1 cellular context compared by ENCODE assay signal in the genomic region with DNA sequence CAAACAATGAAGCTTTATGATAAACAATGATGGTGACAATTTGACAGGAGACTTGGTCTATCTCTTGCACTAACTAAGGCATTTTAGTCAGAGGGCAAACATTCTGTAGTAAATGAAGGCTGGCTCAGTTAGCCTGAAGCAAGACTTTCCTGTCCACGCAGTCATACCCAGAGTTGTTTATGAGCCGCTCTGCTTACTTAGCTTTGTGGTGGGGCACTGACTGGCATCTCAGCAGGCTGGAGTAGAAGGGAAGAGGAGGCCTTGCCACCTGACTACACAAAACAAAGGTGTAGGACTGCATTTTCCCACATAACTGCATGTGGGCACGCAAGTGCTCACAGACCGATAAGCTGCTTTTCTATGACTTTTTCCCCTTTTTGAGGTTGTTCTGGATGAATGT.
TF ChIP-seq lines count a peak whose summit lies in the region.

No MANE protein-coding gene starts in this region.

TF ChIP-seq in GM23338, 12 proteins besides CTCF, POLR2A, EP300 and RAD21:
- TF ChIP-seq, protein P1, sequence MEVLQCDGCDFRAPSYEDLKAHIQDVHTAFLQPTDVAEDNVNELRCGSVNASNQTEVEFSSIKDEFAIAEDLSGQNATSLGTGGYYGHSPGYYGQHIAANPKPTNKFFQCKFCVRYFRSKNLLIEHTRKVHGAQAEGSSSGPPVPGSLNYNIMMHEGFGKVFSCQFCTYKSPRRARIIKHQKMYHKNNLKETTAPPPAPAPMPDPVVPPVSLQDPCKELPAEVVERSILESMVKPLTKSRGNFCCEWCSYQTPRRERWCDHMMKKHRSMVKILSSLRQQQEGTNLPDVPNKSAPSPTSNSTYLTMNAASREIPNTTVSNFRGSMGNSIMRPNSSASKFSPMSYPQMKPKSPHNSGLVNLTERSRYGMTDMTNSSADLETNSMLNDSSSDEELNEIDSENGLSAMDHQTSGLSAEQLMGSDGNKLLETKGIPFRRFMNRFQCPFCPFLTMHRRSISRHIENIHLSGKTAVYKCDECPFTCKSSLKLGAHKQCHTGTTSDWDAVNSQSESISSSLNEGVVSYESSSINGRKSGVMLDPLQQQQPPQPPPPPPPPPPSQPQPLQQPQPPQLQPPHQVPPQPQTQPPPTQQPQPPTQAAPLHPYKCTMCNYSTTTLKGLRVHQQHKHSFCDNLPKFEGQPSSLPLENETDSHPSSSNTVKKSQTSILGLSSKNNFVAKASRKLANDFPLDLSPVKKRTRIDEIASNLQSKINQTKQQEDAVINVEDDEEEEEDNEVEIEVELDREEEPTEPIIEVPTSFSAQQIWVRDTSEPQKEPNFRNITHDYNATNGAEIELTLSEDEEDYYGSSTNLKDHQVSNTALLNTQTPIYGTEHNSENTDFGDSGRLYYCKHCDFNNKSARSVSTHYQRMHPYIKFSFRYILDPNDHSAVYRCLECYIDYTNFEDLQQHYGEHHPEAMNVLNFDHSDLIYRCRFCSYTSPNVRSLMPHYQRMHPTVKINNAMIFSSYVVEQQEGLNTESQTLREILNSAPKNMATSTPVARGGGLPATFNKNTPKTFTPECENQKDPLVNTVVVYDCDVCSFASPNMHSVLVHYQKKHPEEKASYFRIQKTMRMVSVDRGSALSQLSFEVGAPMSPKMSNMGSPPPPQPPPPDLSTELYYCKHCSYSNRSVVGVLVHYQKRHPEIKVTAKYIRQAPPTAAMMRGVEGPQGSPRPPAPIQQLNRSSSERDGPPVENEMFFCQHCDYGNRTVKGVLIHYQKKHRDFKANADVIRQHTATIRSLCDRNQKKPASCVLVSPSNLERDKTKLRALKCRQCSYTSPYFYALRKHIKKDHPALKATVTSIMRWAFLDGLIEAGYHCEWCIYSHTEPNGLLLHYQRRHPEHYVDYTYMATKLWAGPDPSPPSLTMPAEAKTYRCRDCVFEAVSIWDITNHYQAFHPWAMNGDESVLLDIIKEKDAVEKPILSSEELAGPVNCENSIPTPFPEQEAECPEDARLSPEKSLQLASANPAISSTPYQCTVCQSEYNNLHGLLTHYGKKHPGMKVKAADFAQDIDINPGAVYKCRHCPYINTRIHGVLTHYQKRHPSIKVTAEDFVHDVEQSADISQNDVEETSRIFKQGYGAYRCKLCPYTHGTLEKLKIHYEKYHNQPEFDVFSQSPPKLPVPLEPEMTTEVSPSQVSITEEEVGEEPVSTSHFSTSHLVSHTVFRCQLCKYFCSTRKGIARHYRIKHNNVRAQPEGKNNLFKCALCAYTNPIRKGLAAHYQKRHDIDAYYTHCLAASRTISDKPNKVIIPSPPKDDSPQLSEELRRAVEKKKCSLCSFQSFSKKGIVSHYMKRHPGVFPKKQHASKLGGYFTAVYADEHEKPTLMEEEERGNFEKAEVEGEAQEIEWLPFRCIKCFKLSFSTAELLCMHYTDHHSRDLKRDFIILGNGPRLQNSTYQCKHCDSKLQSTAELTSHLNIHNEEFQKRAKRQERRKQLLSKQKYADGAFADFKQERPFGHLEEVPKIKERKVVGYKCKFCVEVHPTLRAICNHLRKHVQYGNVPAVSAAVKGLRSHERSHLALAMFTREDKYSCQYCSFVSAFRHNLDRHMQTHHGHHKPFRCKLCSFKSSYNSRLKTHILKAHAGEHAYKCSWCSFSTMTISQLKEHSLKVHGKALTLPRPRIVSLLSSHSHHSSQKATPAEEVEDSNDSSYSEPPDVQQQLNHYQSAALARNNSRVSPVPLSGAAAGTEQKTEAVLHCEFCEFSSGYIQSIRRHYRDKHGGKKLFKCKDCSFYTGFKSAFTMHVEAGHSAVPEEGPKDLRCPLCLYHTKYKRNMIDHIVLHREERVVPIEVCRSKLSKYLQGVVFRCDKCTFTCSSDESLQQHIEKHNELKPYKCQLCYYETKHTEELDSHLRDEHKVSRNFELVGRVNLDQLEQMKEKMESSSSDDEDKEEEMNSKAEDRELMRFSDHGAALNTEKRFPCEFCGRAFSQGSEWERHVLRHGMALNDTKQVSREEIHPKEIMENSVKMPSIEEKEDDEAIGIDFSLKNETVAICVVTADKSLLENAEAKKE (CRISPR knock-in tag; IDR thresholded peaks at IDR 0.05), result no peak
- no peak for TF ChIP-seq POLR2AphosphoS5 (IDR thresholded peaks at IDR 0.05; ENCODE audit: low read depth)
- TF ChIP-seq CREB1 (CRISPR knock-in tag; IDR thresholded peaks at IDR 0.05; ENCODE audit: low read depth), result no peak
- TF ChIP-seq JUNB (IDR thresholded peaks at IDR 0.05; ENCODE audit: unreplicated experiment), result no peak
- TF ChIP-seq, protein P2, sequence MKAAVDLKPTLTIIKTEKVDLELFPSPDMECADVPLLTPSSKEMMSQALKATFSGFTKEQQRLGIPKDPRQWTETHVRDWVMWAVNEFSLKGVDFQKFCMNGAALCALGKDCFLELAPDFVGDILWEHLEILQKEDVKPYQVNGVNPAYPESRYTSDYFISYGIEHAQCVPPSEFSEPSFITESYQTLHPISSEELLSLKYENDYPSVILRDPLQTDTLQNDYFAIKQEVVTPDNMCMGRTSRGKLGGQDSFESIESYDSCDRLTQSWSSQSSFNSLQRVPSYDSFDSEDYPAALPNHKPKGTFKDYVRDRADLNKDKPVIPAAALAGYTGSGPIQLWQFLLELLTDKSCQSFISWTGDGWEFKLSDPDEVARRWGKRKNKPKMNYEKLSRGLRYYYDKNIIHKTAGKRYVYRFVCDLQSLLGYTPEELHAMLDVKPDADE (IDR thresholded peaks at IDR 0.05), result no peak
- TF ChIP-seq STAT1 (IDR thresholded peaks at IDR 0.05; ENCODE audit: unreplicated experiment), result no peak
- TF ChIP-seq, protein P3, sequence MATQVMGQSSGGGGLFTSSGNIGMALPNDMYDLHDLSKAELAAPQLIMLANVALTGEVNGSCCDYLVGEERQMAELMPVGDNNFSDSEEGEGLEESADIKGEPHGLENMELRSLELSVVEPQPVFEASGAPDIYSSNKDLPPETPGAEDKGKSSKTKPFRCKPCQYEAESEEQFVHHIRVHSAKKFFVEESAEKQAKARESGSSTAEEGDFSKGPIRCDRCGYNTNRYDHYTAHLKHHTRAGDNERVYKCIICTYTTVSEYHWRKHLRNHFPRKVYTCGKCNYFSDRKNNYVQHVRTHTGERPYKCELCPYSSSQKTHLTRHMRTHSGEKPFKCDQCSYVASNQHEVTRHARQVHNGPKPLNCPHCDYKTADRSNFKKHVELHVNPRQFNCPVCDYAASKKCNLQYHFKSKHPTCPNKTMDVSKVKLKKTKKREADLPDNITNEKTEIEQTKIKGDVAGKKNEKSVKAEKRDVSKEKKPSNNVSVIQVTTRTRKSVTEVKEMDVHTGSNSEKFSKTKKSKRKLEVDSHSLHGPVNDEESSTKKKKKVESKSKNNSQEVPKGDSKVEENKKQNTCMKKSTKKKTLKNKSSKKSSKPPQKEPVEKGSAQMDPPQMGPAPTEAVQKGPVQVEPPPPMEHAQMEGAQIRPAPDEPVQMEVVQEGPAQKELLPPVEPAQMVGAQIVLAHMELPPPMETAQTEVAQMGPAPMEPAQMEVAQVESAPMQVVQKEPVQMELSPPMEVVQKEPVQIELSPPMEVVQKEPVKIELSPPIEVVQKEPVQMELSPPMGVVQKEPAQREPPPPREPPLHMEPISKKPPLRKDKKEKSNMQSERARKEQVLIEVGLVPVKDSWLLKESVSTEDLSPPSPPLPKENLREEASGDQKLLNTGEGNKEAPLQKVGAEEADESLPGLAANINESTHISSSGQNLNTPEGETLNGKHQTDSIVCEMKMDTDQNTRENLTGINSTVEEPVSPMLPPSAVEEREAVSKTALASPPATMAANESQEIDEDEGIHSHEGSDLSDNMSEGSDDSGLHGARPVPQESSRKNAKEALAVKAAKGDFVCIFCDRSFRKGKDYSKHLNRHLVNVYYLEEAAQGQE (IDR thresholded peaks at IDR 0.05; ENCODE audit: unreplicated experiment), result no peak
- TF ChIP-seq EZH2 (IDR thresholded peaks at IDR 0.05; ENCODE audit: low read depth, unreplicated experiment), result no peak
- no peak for TF ChIP-seq ZNF114 (CRISPR knock-in tag; IDR thresholded peaks at IDR 0.05)
- no peak for TF ChIP-seq NANOG (IDR thresholded peaks at IDR 0.05; ENCODE audit: borderline replicate concordance)
- TF ChIP-seq ZNF331 (CRISPR knock-in tag; IDR thresholded peaks at IDR 0.05; ENCODE audit: low read depth), result no peak
- TF ChIP-seq EZH2phosphoT487 (IDR thresholded peaks at IDR 0.05; ENCODE audit: unreplicated experiment), result no peak
TF ChIP-seq in GM23338: peak in this region for 0.
